Comparison of ENCODE assay signal across 8 cellular contexts in the genomic region with DNA sequence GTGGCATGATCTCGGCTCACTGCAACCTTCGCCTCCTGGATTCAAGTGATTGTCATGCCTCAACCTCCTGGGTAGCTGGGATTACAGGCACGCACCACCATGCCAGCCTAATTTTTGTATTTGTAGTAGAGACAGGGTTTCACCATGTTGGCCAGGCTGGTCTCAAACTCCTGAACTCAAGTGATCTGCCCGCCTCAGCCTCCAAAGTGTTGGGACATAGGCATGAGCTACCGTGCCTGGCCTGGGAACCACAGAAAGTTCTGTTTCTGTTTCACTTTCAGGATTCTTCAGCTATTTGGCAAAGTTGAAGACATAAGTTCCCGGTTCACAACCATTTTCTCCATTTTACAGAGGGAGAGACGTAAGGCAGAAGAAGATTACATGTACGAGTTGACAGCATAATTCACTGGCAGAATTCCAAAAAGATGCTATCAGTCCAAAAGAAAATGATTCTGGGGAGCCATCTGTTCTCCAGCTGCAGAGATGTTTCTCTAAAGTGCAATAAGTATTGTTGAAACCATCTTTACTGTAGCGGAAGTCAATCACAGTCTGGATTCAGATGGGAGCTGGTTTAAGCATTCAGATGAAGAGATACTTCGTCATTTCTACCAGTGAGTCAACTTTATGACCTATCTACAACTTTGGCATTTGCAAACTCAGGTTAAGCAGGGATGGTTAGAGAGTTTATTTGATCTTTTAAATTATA. TPM values are rescaled to one million over a fixed set of nuclear protein-coding genes. Genes with fewer than 3 reads are reported as not detected.
DNase-seq lines count a peak whose midpoint lies in the region; ATAC-seq and TF ChIP-seq lines count a peak whose summit lies in the region.

No MANE protein-coding gene starts in this region.

- TF ChIP-seq CTCF in GM12864 (IDR thresholded peaks at IDR 0.05; ENCODE audit: low read depth, low read length, missing control alignments), result no peak
- TF ChIP-seq CTCF in esophagus muscularis mucosa (IDR thresholded peaks at IDR 0.05), result no peak

- no peak for TF ChIP-seq EP300 in esophagus muscularis mucosa (IDR thresholded peaks at IDR 0.05)

- no peak for ATAC-seq in HG03469 (IDR thresholded peaks at IDR 0.05; ENCODE audit: unreplicated experiment)

- no peak overlapping the region for H3K27ac ChIP-seq in duodenal mucosa (ENCODE audit: low read depth, low read length)
- no peak overlapping the region for H3K27ac ChIP-seq in esophagus muscularis mucosa (replicated peaks in 1 of 4)

- H3K36me3 ChIP-seq in duodenal mucosa (ENCODE audit: control insufficient read depth in 1 of 2, insufficient read depth in 2 of 2, low read length in 2 of 2), result no peaks in the 10 kb centered on the region
- H3K36me3 ChIP-seq in esophagus muscularis mucosa, result no peaks in the 10 kb centered on the region

- H3K27me3 ChIP-seq in duodenal mucosa (ENCODE audit: control insufficient read depth in 1 of 2, insufficient read depth in 2 of 2, low read length in 2 of 2) (no peaks in the 10 kb centered on the region), esophagus muscularis mucosa (no peaks in the 10 kb centered on the region)

- intact Hi-C loops in esophagus muscularis mucosa (cut with DNase I), result no loop called here

- WGBS in esophagus muscularis mucosa, result 60% methylated on average over 10 of the region's 10 CpGs

- DNase-seq in GM12864 (ENCODE audit: low read depth) (peak; percentile 43), NOMO-1 treated with DMSO at 0.1 percent for 48 hours (lab: John Stamatoyannopoulos, UW; ENCODE audit: unreplicated experiment) (peak; percentile 80), midbrain (lab: John Stamatoyannopoulos, UW) (no peak), HuH-7.5 (ENCODE audit: low spot score) (no peak), esophagus muscularis mucosa (ENCODE audit: extremely low spot score) (no peak)
- peak; percentile 50 for DNase-seq in stimulated activated CD4-positive, alpha-beta T cell treated with anti-CD3 and anti-CD28 coated beads, Interleukin-1b, Interleukin-23, amount 100 ng/mL, for 48 hours

- peak overlapping the region in 1 of 2 donors; percentile 38 for H3K9ac ChIP-seq in duodenal mucosa (ENCODE audit: low read depth in 1 of 2, low read length in 2 of 2)

- peaks cover 0 to 8% of the 10 kb centered on the region in 2 donors for H3K4me1 ChIP-seq in duodenal mucosa (ENCODE audit: control insufficient read depth in 1 of 2, insufficient read depth in 2 of 2, low read length in 2 of 2)
- H3K4me1 ChIP-seq in esophagus muscularis mucosa, result peaks cover 0 to 2% (median 0%) of the 10 kb centered on the region in 4 donors

- H3K9me3 ChIP-seq in duodenal mucosa (ENCODE audit: control insufficient read depth in 1 of 2, low read length in 2 of 2), result no peaks in the 10 kb centered on the region
- H3K9me3 ChIP-seq in esophagus muscularis mucosa, result no peaks in the 10 kb centered on the region

- H3K4me3 ChIP-seq in GM12864 (ENCODE audit: low read depth, low read length), result no peak overlapping the region
- peak overlapping the region; percentile 41 to 61 for H3K4me3 ChIP-seq in duodenal mucosa (ENCODE audit: low read depth in 1 of 2, low read length in 2 of 2)
- H3K4me3 ChIP-seq in esophagus muscularis mucosa, result peak overlapping the region in 2 of 4 donors; percentile 14 to 39

- no peak for TF ChIP-seq POLR2A in esophagus muscularis mucosa (IDR thresholded peaks at IDR 0.05; ENCODE audit: low read depth)

RNA-seq across cellular contexts. Expression of a gene that starts 8.1 kb away (rescaled TPM):
- 10 to 100 TPM; 39.6 to 69.9 (median 46.6) TPM for total RNA-seq in esophagus muscularis mucosa

RNA-seq across cellular contexts. Expression of a gene that starts 39.6 kb away (rescaled TPM):
- total RNA-seq in esophagus muscularis mucosa, result 10 to 100 TPM; 70.9 to 81.8 (median 75.5) TPM

Comparison
In these comparisons a context has a peak if more than half of its experiments do, and no peak if none do; other contexts are left out.
1. DNase-seq: peak in GM12864 (single experiment), NOMO-1 treated with DMSO at 0.1 percent for 48 hours (single experiment) and stimulated activated CD4-positive, alpha-beta T cell treated with anti-CD3 and anti-CD28 coated beads, Interleukin-1b, Interleukin-23, amount 100 ng/mL, for 48 hours (single experiment); none in midbrain (single experiment), HuH-7.5 (single experiment) and esophagus muscularis mucosa (single experiment).